In genomic region chr1:201838381-201838780, GRCh38 we compare ENCODE assay signal across 2 cellular contexts.
TF ChIP-seq lines count a peak whose summit lies in the region.

No MANE protein-coding gene starts in this region.

TF ChIP-seq in liver, 16 proteins besides CTCF, POLR2A, EP300 and RAD21:
- peak; percentile 33 for TF ChIP-seq REST (IDR thresholded peaks at IDR 0.05)
- no peak for TF ChIP-seq JUND (IDR thresholded peaks at IDR 0.05)

TF ChIP-seq in HepG2, 621 proteins besides CTCF, POLR2A, EP300 and RAD21:
- TF ChIP-seq SIX4 (CRISPR knock-in tag; IDR thresholded peaks at IDR 0.05) = no peak
- no peak for TF ChIP-seq ZNF232 (CRISPR knock-in tag; IDR thresholded peaks at IDR 0.05; ENCODE audit: borderline replicate concordance)
- TF ChIP-seq XBP1 (CRISPR knock-in tag; IDR thresholded peaks at IDR 0.05) = no peak
